8 cellular contexts compared by ENCODE assay signal in genomic region chr16:66948034-66948821, GRCh38. TPM values are rescaled to one million over a fixed set of nuclear protein-coding genes. Genes with fewer than 3 reads are reported as not detected.
DNase-seq lines count a peak whose midpoint lies in the region; ATAC-seq, FAIRE-seq and TF ChIP-seq lines count a peak whose summit lies in the region.

No MANE protein-coding gene starts in this region.

- peaks cover 7% of the 10 kb centered on the region for H3K9me3 Mint-ChIP-seq in Caco-2 (ENCODE audit: unreplicated experiment)

- H3K36me3 ChIP-seq in Caco-2 (ENCODE audit: control insufficient read depth, insufficient read depth, low read length) (no peaks in the 10 kb centered on the region; the same call in 1 of the 2 replicates), Peyer's patch (peaks cover 0 to 7% (median 0%) of the 10 kb centered on the region in 3 donors), pancreas (peaks cover 0 to 4% (median 0%) of the 10 kb centered on the region in 3 donors), HAP-1 (replicated peaks) (peaks cover 3% of the 10 kb centered on the region)

- H3K27ac Mint-ChIP-seq in Caco-2 (ENCODE audit: unreplicated experiment), result peak overlapping the region; percentile 48

- TF ChIP-seq CTCF in Caco-2 (IDR thresholded peaks at IDR 0.05; ENCODE audit: insufficient read depth in 1 of 2, low read depth in 1 of 2, low read length in 1 of 2, severe bottlenecking in 1 of 2, unreplicated experiment in 1 of 2) (no peak), Peyer's patch (IDR thresholded peaks at IDR 0.05) (no peak), pancreas (IDR thresholded peaks at IDR 0.05) (no peak)

- peak; percentile 55 for ATAC-seq in esophagus mucosa
- peak; percentile 28 to 43 (median 42) for ATAC-seq in pancreas
- no peak for ATAC-seq in GM19397 (IDR thresholded peaks at IDR 0.05; ENCODE audit: unreplicated experiment)

- H3K27ac ChIP-seq in Peyer's patch (peak overlapping the region; percentile 10 to 61 (median 26)), pancreas (no peak overlapping the region)

- no peaks in the 10 kb centered on the region for H3K9me3 ChIP-seq in Caco-2
- no peaks in the 10 kb centered on the region for H3K9me3 ChIP-seq in Peyer's patch
- H3K9me3 ChIP-seq in pancreas, result no peaks in the 10 kb centered on the region
- no peaks in the 10 kb centered on the region for H3K9me3 ChIP-seq in HAP-1

- H3K4me1 Mint-ChIP-seq in Caco-2 (ENCODE audit: low read depth, unreplicated experiment), result no peaks in the 10 kb centered on the region

- peaks cover 4% of the 10 kb centered on the region for H3K36me3 Mint-ChIP-seq in Caco-2 (ENCODE audit: insufficient read depth, unreplicated experiment)

- POLR2A ChIA-PET in Caco-2 (lab: Charles Lee), result no interaction called here

- in situ Hi-C loops in HAP-1 (cut with MboI; ENCODE audit: low sequenced_read_pairs), result no loop called here

- H3K27me3 ChIP-seq in Caco-2 (replicated peaks; ENCODE audit: control insufficient read depth, insufficient read depth, low read length) (no peaks in the 10 kb centered on the region), Peyer's patch (no peaks in the 10 kb centered on the region), pancreas (no peaks in the 10 kb centered on the region), HAP-1 (ENCODE audit: low read depth) (no peaks in the 10 kb centered on the region)

- H3K4me1 ChIP-seq in Caco-2 (peaks cover 6% of the 10 kb centered on the region), Peyer's patch (peaks cover 0 to 14% (median 8%) of the 10 kb centered on the region in 4 donors), pancreas (peaks cover 0 to 5% (median 0%) of the 10 kb centered on the region in 3 donors), HAP-1 (peaks cover 3% of the 10 kb centered on the region)

- CTCF ChIA-PET in Caco-2 (lab: Charles Lee), result interaction anchor here (0.5 to 1.1 kb wide), 3 partner anchors 47 to 56 kb away, joined by 3 to 7 read pairs (median 3); no protein-coding TSS in a partner anchor

- H3K4me3 ChIP-seq in Caco-2 (ENCODE audit: low read depth, low read length) (no peak overlapping the region), Peyer's patch (peak overlapping the region; percentile 19 to 56 (median 52)), pancreas (peak overlapping the region; percentile 15 to 52 (median 36)), HAP-1 (no peak overlapping the region)

- intact Hi-C loops in Caco-2 (cut with micrococcal nuclease; ENCODE audit: unreplicated experiment), result no loop called here
- intact Hi-C loops in pancreas (cut with DNase I), result no loop called here

- peak overlapping the region; percentile 40 for H3K4me3 Mint-ChIP-seq in Caco-2 (ENCODE audit: unreplicated experiment)

- no TSS peak for BruUV-seq in Caco-2 (replicated peaks; lab: Mats Ljungman, UMichigan)

- DNase-seq in Caco-2 (no peak), Peyer's patch (peak in 2 of 3 donors; percentile 74 to 82), pancreas (peak in 2 of 6 donors; percentile 72 to 86), GF-D8 (lab: John Stamatoyannopoulos, UW) (no peak), foreskin melanocyte (no peak), HAP-1 (ENCODE audit: low spot score in 2 of 2) (no peak)

- 2 to 3% methylated on average over 43 to 44 of the region's 47 CpGs for WGBS in pancreas, 2 donors

- H3K27me3 Mint-ChIP-seq in Caco-2 (ENCODE audit: insufficient read depth, unreplicated experiment), result no peaks in the 10 kb centered on the region

- peak; percentile 34 to 36 for TF ChIP-seq POLR2A in Peyer's patch (IDR thresholded peaks at IDR 0.05)

- no peak for FAIRE-seq in pancreas (lab: Jason Lieb, UNC)

RNA-seq across cellular contexts. Expression of gene CES3, which starts 12.8 kb away (rescaled TPM):
- total RNA-seq in Caco-2 (2022) (0.79 and 0.95 TPM in 2 replicates), Peyer's patch (100 to 1,000 TPM in 3 of 4 donors, 10 to 100 TPM in 1; 28.9 to 227 (median 161) TPM), esophagus mucosa (1.1 TPM), pancreas (1 to 10 TPM; 1.9 to 6.2 (median 4.6) TPM)
- 1 to 10 TPM; 4.6 to 7.3 TPM for polyA plus RNA-seq in pancreas

RNA-seq across cellular contexts. Expression of gene CES2, which starts 12.9 kb away (rescaled TPM):
- total RNA-seq in Caco-2 (2022) (45.5 and 48.4 TPM in 2 replicates), Peyer's patch (1,000 to 10,000 TPM in 3 of 4 donors, 100 to 1,000 TPM in 1; 113 to 4,512 (median 3,000) TPM), esophagus mucosa (151 TPM), pancreas (10 to 100 TPM; 14.3 to 23.1 (median 17.3) TPM)
- 10 to 100 TPM; 14.9 to 18.6 TPM for polyA plus RNA-seq in pancreas

RNA-seq across cellular contexts. Expression of gene CIAO2B, which starts 14.0 kb away (rescaled TPM):
- total RNA-seq in Caco-2 (2022), result 117 and 119 TPM in 2 replicates
- 10 to 100 TPM; 28.1 to 72.7 (median 55.2) TPM for total RNA-seq in Peyer's patch
- 125 TPM for total RNA-seq in esophagus mucosa
- 10 to 100 TPM; 14.8 to 31.5 (median 22.0) TPM for total RNA-seq in pancreas
- polyA plus RNA-seq in pancreas, result 10 to 100 TPM; 73.7 to 86.9 TPM

RNA-seq across cellular contexts. Expression of gene RRAD, which starts 22.9 kb away (rescaled TPM):
- total RNA-seq in Caco-2 (2022) (0.53 and 1.1 TPM in 2 replicates), Peyer's patch (1 to 10 TPM in 3 of 4 donors, under 1 TPM in 1; 0.53 to 4.1 (median 2.8) TPM), esophagus mucosa (59.1 TPM), pancreas (1 to 10 TPM in 1 of 6 donors, under 1 TPM in 5; 0.20 to 2.7 (median 0.53) TPM)
- 1 to 10 TPM; 2.7 to 2.9 TPM for polyA plus RNA-seq in pancreas

RNA-seq across cellular contexts. Expression of gene CDH16, which starts 29.5 kb away (rescaled TPM):
- total RNA-seq in Caco-2 (2022) (0.48 and 0.81 TPM in 2 replicates), Peyer's patch (10 to 100 TPM in 3 of 4 donors, not detected in 1; 11.3 to 19.5 (median 15.4) TPM), esophagus mucosa (5.0 TPM), pancreas (not detected)
- polyA plus RNA-seq in pancreas, result not detected

Comparison
In these comparisons a context has a peak if more than half of its experiments do, and no peak if none do; other contexts are left out.
1. DNase-seq: peak in Peyer's patch (2 of 3); none in Caco-2 (0 of 2), GF-D8 (single experiment), foreskin melanocyte (single experiment) and HAP-1 (0 of 2).
2. H3K4me3 ChIP-seq: peak in Peyer's patch (4 of 4) and pancreas (4 of 4); none in Caco-2 (single experiment) and HAP-1 (single experiment).
3. H3K27ac ChIP-seq: peak in Peyer's patch (4 of 4); none in pancreas (0 of 4).
4. RNA of gene CES3, which starts 12.8 kb away (total RNA-seq): 28.9 to 227 TPM in Peyer's patch; 1.9 to 6.2 TPM in pancreas, 1.1 TPM in esophagus mucosa (single experiment) and 0.79 to 0.95 TPM in Caco-2; every median in the first group is over 4 times any median in the second.